ENCODE assay signal across 1 cellular context in the genomic region with DNA sequence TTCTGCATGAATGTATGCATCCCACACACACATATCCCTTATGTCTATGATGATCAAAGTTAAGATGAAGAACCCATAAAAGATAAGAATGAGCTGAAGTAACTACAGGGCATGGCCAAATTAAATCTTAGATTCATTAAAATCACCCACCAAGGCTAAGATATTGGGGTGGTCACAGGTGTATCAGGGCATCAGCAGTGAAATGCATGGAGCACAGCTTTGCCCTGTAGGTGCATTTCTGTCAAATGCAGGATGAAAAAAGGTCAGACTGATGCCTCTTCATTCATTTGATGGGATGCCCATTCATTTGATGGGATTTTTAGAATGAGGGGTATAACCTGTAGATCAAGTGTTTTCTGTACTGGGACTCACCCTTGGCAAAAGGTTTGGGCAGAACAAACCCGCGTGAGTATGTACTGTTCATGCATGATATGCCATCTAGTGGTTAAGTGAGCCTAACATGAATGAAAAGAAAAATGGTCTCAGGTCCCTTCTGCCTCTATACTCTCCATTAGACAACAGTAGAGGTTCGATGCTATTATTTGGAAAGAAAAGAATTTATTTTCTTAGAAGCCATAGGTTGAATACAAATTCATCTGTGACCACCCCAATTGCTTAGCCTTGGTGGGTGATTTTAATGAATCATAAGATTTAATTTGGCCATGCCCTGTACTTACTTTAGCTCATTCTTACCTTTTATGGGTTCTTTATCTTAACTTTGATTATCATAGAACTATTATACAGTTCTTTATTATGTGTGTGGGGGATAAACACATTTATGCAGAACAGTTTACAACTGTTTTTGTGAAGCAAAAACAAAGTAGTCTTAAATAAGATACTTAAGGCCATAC.
TF ChIP-seq lines count a peak whose summit lies in the region.

No MANE protein-coding gene starts in this region.

TF ChIP-seq in GM12878, 131 proteins besides CTCF, POLR2A, EP300 and RAD21 (continued from another document):
- no peak for TF ChIP-seq RBBP5 (conservative IDR thresholded peaks at IDR 0.05)
- TF ChIP-seq WRNIP1 (IDR thresholded peaks at IDR 0.05; ENCODE audit: borderline replicate concordance, low read depth, low read length), result no peak
